In the genomic region with DNA sequence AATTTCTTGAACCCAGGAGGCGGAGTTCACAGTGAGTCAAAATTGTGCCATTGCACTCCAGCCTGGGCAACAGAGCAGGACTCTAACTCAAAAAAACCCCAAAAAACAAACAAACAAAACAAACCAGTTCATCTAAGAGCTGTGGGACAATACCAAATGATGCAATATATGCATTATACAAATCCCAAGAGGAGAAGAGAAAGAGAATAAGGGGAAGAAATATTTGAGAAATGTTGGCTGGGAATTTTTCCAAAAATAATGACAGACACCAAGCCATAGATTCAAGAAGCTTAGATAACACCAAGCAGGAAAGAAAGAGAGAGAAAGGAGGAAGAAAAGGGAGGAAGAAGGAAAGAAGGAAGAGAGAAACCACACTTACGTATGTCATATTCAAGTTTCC, we compare ENCODE assay signal across 26 cellular contexts.
"Had no signal": no experiment of that assay in that cellular context is flagged by ENCODE, and none has a peak within 500 bp of the region (broad histone marks: within the 10 kb centered on the region; RNA-seq: fewer than 3 reads in every experiment).

No MANE protein-coding gene starts in this region.

- H3K4me3 Mint-ChIP-seq: activated CD4-positive, alpha-beta memory T cell treated with anti-CD3 and anti-CD28 coated beads for 36 hours; activated CD4-positive, alpha-beta T cell treated with anti-CD3 and anti-CD28 coated beads for 36 hours; activated CD4-positive, alpha-beta T cell treated with anti-CD3 and anti-CD28 coated beads, Interleukin-2, amount 10 ng/mL, durations not matched to agents 24 days and 14 days; activated CD8-positive, alpha-beta T cell treated with anti-CD3 and anti-CD28 coated beads, Interleukin-2, amount 10 ng/mL, durations not matched to agents 7 days and 5 days; activated naive CD8-positive, alpha-beta T cell; activated T-cell treated with anti-CD3 and anti-CD28 coated beads, Interleukin-2, amount 50 U/mL, for 4 hours; activated T-helper 17 cell treated with anti-CD3 and anti-CD28 coated beads, Interleukin-2, amount 50 U/mL, for 72 hours; effector memory CD8-positive, alpha-beta T cell had no signal

- H3K27ac Mint-ChIP-seq: activated CD4-positive, alpha-beta memory T cell treated with anti-CD3 and anti-CD28 coated beads for 36 hours; activated CD4-positive, alpha-beta T cell treated with anti-CD3 and anti-CD28 coated beads for 36 hours; activated CD4-positive, alpha-beta T cell treated with anti-CD3 and anti-CD28 coated beads, Interleukin-2, amount 10 ng/mL, durations not matched to agents 24 days and 14 days; activated CD8-positive, alpha-beta T cell treated with anti-CD3 and anti-CD28 coated beads, Interleukin-2, amount 10 ng/mL, durations not matched to agents 7 days and 5 days; activated naive CD8-positive, alpha-beta T cell; activated T-helper 17 cell treated with anti-CD3 and anti-CD28 coated beads, Interleukin-2, amount 50 U/mL, for 72 hours; effector memory CD8-positive, alpha-beta T cell had no signal

- H3K27ac ChIP-seq: esophagus muscularis mucosa had no signal

- H3K36me3 ChIP-seq: brain microvascular endothelial cell, esophagus muscularis mucosa had no signal

- H3K4me3 ChIP-seq: esophagus muscularis mucosa had no signal

- H3K4me1 ChIP-seq: esophagus muscularis mucosa had no signal

- H3K27me3 ChIP-seq: brain microvascular endothelial cell, esophagus muscularis mucosa had no signal

- H3K27me3 Mint-ChIP-seq: activated CD4-positive, alpha-beta memory T cell treated with anti-CD3 and anti-CD28 coated beads for 36 hours; activated CD4-positive, alpha-beta T cell treated with anti-CD3 and anti-CD28 coated beads for 36 hours; activated naive CD8-positive, alpha-beta T cell; effector memory CD8-positive, alpha-beta T cell had no signal

- ATAC-seq: activated CD4-positive, alpha-beta T cell treated with anti-CD3 and anti-CD28 coated beads for 36 hours; activated CD8-positive, alpha-beta T cell treated with anti-CD3 and anti-CD28 coated beads, Interleukin-2, amount 10 ng/mL, durations not matched to agents 7 days and 5 days; activated T-cell treated with anti-CD3 and anti-CD28 coated beads, Interleukin-2, amount 50 U/mL, for 4 hours; activated T-helper 17 cell treated with anti-CD3 and anti-CD28 coated beads, Interleukin-2, amount 50 U/mL, for 72 hours; effector memory CD8-positive, alpha-beta T cell had no signal

- DNase-seq: activated CD4-positive, alpha-beta memory T cell treated with anti-CD3 and anti-CD28 coated beads for 36 hours; activated CD4-positive, alpha-beta T cell treated with anti-CD3 and anti-CD28 coated beads for 36 hours; activated CD4-positive, alpha-beta T cell treated with anti-CD3 and anti-CD28 coated beads, Interleukin-2, amount 10 ng/mL, durations not matched to agents 24 days and 14 days; activated CD4-positive, CD25-positive, alpha-beta regulatory T cell; activated CD4-positive, CD25-positive, alpha-beta regulatory T cell treated with anti-CD3 and anti-CD28 coated beads, Interleukin-2, amount 50 U/mL, for 72 hours; activated CD8-positive, alpha-beta T cell treated with anti-CD3 and anti-CD28 coated beads, Interleukin-2, amount 10 ng/mL, durations not matched to agents 7 days and 5 days; activated effector memory CD4-positive, alpha-beta T cell treated with Interleukin-2 at 50 U/mL for 16 hours; activated gamma-delta T cell treated with Interleukin-2 at 50 U/mL for 16 hours; activated naive CD4-positive, alpha-beta T cell treated with anti-CD3 and anti-CD28 coated beads, Interleukin-2, amount 50 U/mL, for 16 hours; activated naive CD4-positive, alpha-beta T cell treated with Interleukin-2 at 50 U/mL for 16 hours; activated T-cell treated with anti-CD3 and anti-CD28 coated beads, Interleukin-2, amount 50 U/mL, for 4 hours; amniotic stem cell; anterior cingulate cortex; brain microvascular endothelial cell; caudate nucleus; cortex of kidney; dermis blood vessel endothelial cell; effector CD4-positive, alpha-beta T cell; effector memory CD8-positive, alpha-beta T cell; erythroblast; foreskin fibroblast; head of caudate nucleus; T-helper 2 cell had no signal
